ENCODE assay signal across 13 cellular contexts in genomic region chr16:76976101-76976500, GRCh38.
DNase-seq lines count a peak whose midpoint lies in the region; ATAC-seq, FAIRE-seq and TF ChIP-seq lines count a peak whose summit lies in the region.
"Had no signal": no experiment of that assay in that cellular context is flagged by ENCODE, and none has a peak within 500 bp of the region (broad histone marks: within the 10 kb centered on the region; RNA-seq: fewer than 3 reads in every experiment).

No MANE protein-coding gene starts in this region.

- no peaks in the 10 kb centered on the region for H3K9me3 Mint-ChIP-seq in chondrocyte (ENCODE audit: low read depth)
- no peaks in the 10 kb centered on the region for H3K9me3 Mint-ChIP-seq in T-helper 2 cell treated with Interferon-gamma antibody and Interleukin-4, amounts not matched to agents 5 μg/mL and 100 μg/mL, for 36 hours

- DNase-seq in GM10248 (ENCODE audit: extremely low spot score) = peak; percentile 8
- DNase-seq in chondrocyte (ENCODE audit: low spot score) = no peak
- no peak for DNase-seq in T-helper 2 cell treated with Interferon-gamma antibody and Interleukin-4, amounts not matched to agents 5 μg/mL and 100 μg/mL, for 36 hours (ENCODE audit: low spot score)
- DNase-seq in GM19239 (ENCODE audit: insufficient read length, low spot score) = no peak
- no peak for DNase-seq in posterior vena cava (ENCODE audit: low spot score)
- DNase-seq: activated T-cell treated with anti-CD3 and anti-CD28 coated beads, Interleukin-2, amount 50 U/mL, for 48 hours; AML-193; central memory CD4-positive, alpha-beta T cell; islet precursor cell; substantia nigra had no signal

- no peaks in the 10 kb centered on the region for H3K36me3 Mint-ChIP-seq in chondrocyte (ENCODE audit: low read depth)
- no peaks in the 10 kb centered on the region for H3K36me3 Mint-ChIP-seq in T-helper 2 cell treated with Interferon-gamma antibody and Interleukin-4, amounts not matched to agents 5 μg/mL and 100 μg/mL, for 36 hours (ENCODE audit: low read depth)

- H3K4me1 Mint-ChIP-seq in chondrocyte (ENCODE audit: low read depth) = no peaks in the 10 kb centered on the region
- H3K4me1 Mint-ChIP-seq in T-helper 2 cell treated with Interferon-gamma antibody and Interleukin-4, amounts not matched to agents 5 μg/mL and 100 μg/mL, for 36 hours (ENCODE audit: low read depth) = peaks cover 2% of the 10 kb centered on the region

- peak; percentile 97 for ATAC-seq in GM19035 (IDR thresholded peaks at IDR 0.05; ENCODE audit: unreplicated experiment)
- peak; percentile 80 for ATAC-seq in HG02798 (IDR thresholded peaks at IDR 0.05; ENCODE audit: poor library complexity, unreplicated experiment)
- peak; percentile 88 for ATAC-seq in HG03521 (IDR thresholded peaks at IDR 0.05; ENCODE audit: unreplicated experiment)

- H3K4me3 Mint-ChIP-seq in chondrocyte (ENCODE audit: unreplicated experiment) = no peak overlapping the region
- no peak overlapping the region for H3K4me3 Mint-ChIP-seq in T-helper 2 cell treated with Interferon-gamma antibody and Interleukin-4, amounts not matched to agents 5 μg/mL and 100 μg/mL, for 36 hours

- H3K27ac Mint-ChIP-seq in chondrocyte (ENCODE audit: unreplicated experiment) = no peak overlapping the region
- no peak overlapping the region for H3K27ac Mint-ChIP-seq in T-helper 2 cell treated with Interferon-gamma antibody and Interleukin-4, amounts not matched to agents 5 μg/mL and 100 μg/mL, for 36 hours

- FAIRE-seq in GM19239 (lab: Jason Lieb, UNC) = no peak

- TF ChIP-seq CTCF in GM10248 (IDR thresholded peaks at IDR 0.05; ENCODE audit: control extremely low read depth, extremely low read depth, low read depth, missing control alignments) = no peak
- no peak for TF ChIP-seq CTCF in chondrocyte (IDR thresholded peaks at IDR 0.05)

- CTCF ChIA-PET in GM10248 (lab: Yijun Ruan, JAX) = interaction anchor here (0.9 kb wide), 1 partner anchor 19 kb away, joined by 3 read pairs; no protein-coding TSS in a partner anchor

- POLR2A ChIA-PET in GM10248 (lab: Yijun Ruan, JAX) = no interaction called here

- intact Hi-C loops in posterior vena cava (cut with DNase I) = no loop called here

- H3K27me3 Mint-ChIP-seq in chondrocyte (ENCODE audit: low read depth) = no peaks in the 10 kb centered on the region
- peaks cover 15% of the 10 kb centered on the region for H3K27me3 Mint-ChIP-seq in T-helper 2 cell treated with Interferon-gamma antibody and Interleukin-4, amounts not matched to agents 5 μg/mL and 100 μg/mL, for 36 hours (ENCODE audit: low read depth)
